11 cellular contexts compared by ENCODE assay signal in genomic region chr12:109307051-109307450, GRCh38. TPM values are rescaled to one million over a fixed set of nuclear protein-coding genes. Genes with fewer than 3 reads are reported as not detected.
DNase-seq lines count a peak whose midpoint lies in the region; ATAC-seq and TF ChIP-seq lines count a peak whose summit lies in the region.
"Had no signal": no experiment of that assay in that cellular context is flagged by ENCODE, and none has a peak within 500 bp of the region (broad histone marks: within the 10 kb centered on the region; RNA-seq: fewer than 3 reads in every experiment).

No MANE protein-coding gene starts in this region.

- no peak for TF ChIP-seq CTCF in SK-N-SH (IDR thresholded peaks at IDR 0.05)

- 42% methylated on average over 5 of the region's 9 CpGs for WGBS in SK-N-SH (ENCODE audit: low lambda C conversion rate)

- POLR2A ChIA-PET in SK-N-SH (lab: Yijun Ruan, JAX) = no interaction called here

- H3K4me2 ChIP-seq in SK-N-SH = no peak overlapping the region

- H3F3A ChIP-seq in SK-N-SH (replicated peaks; ENCODE audit: insufficient read depth) = no peaks in the 10 kb centered on the region

- H3K9me2 ChIP-seq in SK-N-SH = no peaks in the 10 kb centered on the region

- no peak overlapping the region for H2AFZ ChIP-seq in SK-N-SH (ENCODE audit: low read depth)

- no peak for TF ChIP-seq EP300 in SK-N-SH (IDR thresholded peaks at IDR 0.05; ENCODE audit: borderline replicate concordance in 1 of 2, low read depth in 1 of 2, low read length in 1 of 2)

- H3K27me3 ChIP-seq in SK-N-SH (ENCODE audit: insufficient read depth) = peaks cover 30% of the 10 kb centered on the region

- no peaks in the 10 kb centered on the region for H3K9me3 ChIP-seq in SK-N-SH

- DNase-seq in SK-N-SH = peak; percentile 60
- peak; percentile 85 for DNase-seq in NCI-H146 (lab: John Stamatoyannopoulos, UW)
- peak; percentile 77 for DNase-seq in islet precursor cell
- no peak for DNase-seq in NCI-H2081 treated with DMSO at 0.1 percent for 48 hours (lab: John Stamatoyannopoulos, UW)
- no peak for DNase-seq in GM19238 (ENCODE audit: insufficient read length, low spot score)
- DNase-seq: NCI-H1694, NCI-H446 had no signal

- CTCF ChIA-PET in SK-N-SH (lab: Yijun Ruan, JAX) = no interaction called here

- no peaks in the 10 kb centered on the region for H4K20me1 ChIP-seq in SK-N-SH (ENCODE audit: insufficient read depth)

- H3K79me2 ChIP-seq in SK-N-SH (ENCODE audit: insufficient read depth) = no peaks in the 10 kb centered on the region

- no peak overlapping the region for H3K4me3 ChIP-seq in SK-N-SH (ENCODE audit: low read depth in 2 of 2, low read length in 1 of 2)

- H3K36me3 ChIP-seq in SK-N-SH (replicated peaks in 1 of 2; ENCODE audit: control insufficient read depth in 1 of 2, insufficient read depth in 2 of 2, low read length in 1 of 2) = no peaks in the 10 kb centered on the region

- no peak overlapping the region for H3K9ac ChIP-seq in SK-N-SH

- peaks cover 0 to 15% of the 10 kb centered on the region in 2 experiments; a peak in 1 of 4 replicates for H3K4me1 ChIP-seq in SK-N-SH (ENCODE audit: control insufficient read depth in 1 of 2, insufficient read depth in 2 of 2, low read depth in 1 of 2, low read length in 1 of 2)

- TF ChIP-seq RAD21 in SK-N-SH (IDR thresholded peaks at IDR 0.05; ENCODE audit: low read length) = no peak

- ATAC-seq in SK-N-SH treated with all-trans-retinoic acid at 6 μM for 48 hours (no peak), HG02610 (IDR thresholded peaks at IDR 0.05; ENCODE audit: unreplicated experiment) (no peak)
- ATAC-seq: Panc1 had no signal

- no peak overlapping the region for H3K27ac ChIP-seq in SK-N-SH (ENCODE audit: low read depth in 2 of 2, low read length in 1 of 2)
- H3K27ac ChIP-seq: C4-2B had no signal

TF ChIP-seq in SK-N-SH, 30 proteins besides CTCF, POLR2A, EP300 and RAD21:
- TF ChIP-seq GATA2 (CRISPR knock-in tag; IDR thresholded peaks at IDR 0.05) (no peak), RCOR1 (IDR thresholded peaks at IDR 0.05; ENCODE audit: low read length) (no peak), POLR2AphosphoS5 (IDR thresholded peaks at IDR 0.05; ENCODE audit: low read depth, low read length) (no peak), EZH2phosphoT487 (IDR thresholded peaks at IDR 0.05; ENCODE audit: borderline replicate concordance, low read depth) (no peak), FOXJ3 (CRISPR knock-in tag; IDR thresholded peaks at IDR 0.05) (no peak)

TF ChIP-seq in SK-N-SH treated with all-trans-retinoic acid at 6 μM for 48 hours, 23 proteins besides CTCF, POLR2A, EP300 and RAD21:
- TF ChIP-seq BACH2 (CRISPR knock-in tag; IDR thresholded peaks at IDR 0.05; ENCODE audit: borderline replicate concordance) = no peak
- no peak for TF ChIP-seq TOX (CRISPR knock-in tag; IDR thresholded peaks at IDR 0.05; ENCODE audit: borderline replicate concordance)
- TF ChIP-seq ZNF565 (CRISPR knock-in tag; conservative IDR thresholded peaks at IDR 0.05; ENCODE audit: low read depth) = no peak
- no peak for TF ChIP-seq SNAI2 (CRISPR knock-in tag; IDR thresholded peaks at IDR 0.05)
- TF ChIP-seq ISL1 (CRISPR knock-in tag; IDR thresholded peaks at IDR 0.05) = no peak
- no peak for TF ChIP-seq ESRRG (CRISPR knock-in tag; IDR thresholded peaks at IDR 0.05)
- TF ChIP-seq CREB5 (CRISPR knock-in tag; IDR thresholded peaks at IDR 0.05; ENCODE audit: low read depth) = no peak
- TF ChIP-seq TCF4 (CRISPR knock-in tag; IDR thresholded peaks at IDR 0.05; ENCODE audit: borderline replicate concordance) = no peak
TF ChIP-seq in SK-N-SH treated with all-trans-retinoic acid at 6 μM for 48 hours: peak in this region for 0.

RNA-seq across cellular contexts. Expression of gene FOXN4, which starts 2.0 kb away (rescaled TPM):
- 0.03 and 0.10 TPM in 2 replicates for polyA plus RNA-seq in SK-N-SH (2012; rRNA removed)
- polyA plus RNA-seq in SK-N-SH (2012; cell fraction: cytosol; rRNA removed) = 0.03 and 0.17 TPM in 2 replicates
- 0.25 and 0.48 TPM in 2 replicates for polyA plus RNA-seq in SK-N-SH (2012; cell fraction: nucleus; rRNA removed)

RNA-seq across cellular contexts. Expression of gene MYO1H, which starts 40.6 kb away (rescaled TPM):
- not detected in 2 replicates for polyA plus RNA-seq in SK-N-SH (2012; rRNA removed)
- not detected in 2 replicates for polyA plus RNA-seq in SK-N-SH (2012; cell fraction: cytosol; rRNA removed)
- polyA plus RNA-seq in SK-N-SH (2012; cell fraction: nucleus; rRNA removed) = 0.01 TPM in 1 of 2 replicates, not detected in the other

Comparison
In these comparisons a context has a peak if more than half of its experiments do, and no peak if none do; other contexts are left out.
1. DNase-seq: peak in SK-N-SH (single experiment), NCI-H146 (single experiment) and islet precursor cell (single experiment); none in NCI-H2081 treated with DMSO at 0.1 percent for 48 hours (single experiment) and GM19238 (single experiment).